In genomic region chr21:29299906-29300546, GRCh38 we compare ENCODE assay signal across 8 cellular contexts. TPM values are rescaled to one million over a fixed set of nuclear protein-coding genes. Genes with fewer than 3 reads are reported as not detected.
DNase-seq lines count a peak whose midpoint lies in the region; ATAC-seq and TF ChIP-seq lines count a peak whose summit lies in the region.

No MANE protein-coding gene starts in this region.

- peaks cover 7% of the 10 kb centered on the region for H3K36me3 Mint-ChIP-seq in MCF 10A (ENCODE audit: insufficient read depth, unreplicated experiment)
- no peaks in the 10 kb centered on the region for H3K36me3 Mint-ChIP-seq in immature natural killer cell

- peak overlapping the region; percentile 81 for H3K4me3 Mint-ChIP-seq in MCF 10A (ENCODE audit: unreplicated experiment)
- H3K4me3 Mint-ChIP-seq in immature natural killer cell, result peak overlapping the region; percentile 81 to 99 (median 88)

- H3K4me1 Mint-ChIP-seq in MCF 10A (ENCODE audit: insufficient read depth, unreplicated experiment), result peaks cover 38% of the 10 kb centered on the region
- H3K4me1 Mint-ChIP-seq in immature natural killer cell, result peaks cover 52 to 60% of the 10 kb centered on the region in 2 donors

- H3K27me3 Mint-ChIP-seq in MCF 10A (ENCODE audit: insufficient read depth, unreplicated experiment), result no peaks in the 10 kb centered on the region
- peaks cover 4 to 17% (median 5%) of the 10 kb centered on the region in 3 donors for H3K27me3 Mint-ChIP-seq in immature natural killer cell (ENCODE audit: low read depth in 3 of 3)

- BruUV-seq in MCF 10A (replicated peaks; lab: Mats Ljungman, UMichigan), result no TSS peak

- DNase-seq in activated gamma-delta T cell treated with Interleukin-2 at 50 U/mL for 16 hours, result peak; percentile 28
- no peak for DNase-seq in activated gamma-delta T cell (lab: John Stamatoyannopoulos, UW)
- peak; percentile 48 for DNase-seq in NCI-H1694 (lab: John Stamatoyannopoulos, UW)
- peak; percentile 39 for DNase-seq in T-helper 22 cell (ENCODE audit: low read depth)
- peak; percentile 91 for DNase-seq in MCF 10A (ENCODE audit: unreplicated experiment)
- DNase-seq in immature natural killer cell, result peak; percentile 34 to 51 (median 38)
- DNase-seq in smooth muscle cell of the brain vasculature (ENCODE audit: low read depth, low spot score), result peak; percentile 78

- intact Hi-C loops in MCF 10A (cut with micrococcal nuclease), result loop anchor here (1.0 to 10.0 kb wide), 4 partner anchors 41 to 209 kb away; no protein-coding TSS in a partner anchor

- CTCF ChIA-PET in MCF 10A (lab: Yijun Ruan, JAX), result interaction anchor here (0.5 to 7.1 kb wide), 34 partner anchors 10 to 1773 kb away, joined by 3 to 93 read pairs (median 4); no protein-coding TSS in a partner anchor

- no peak for TF ChIP-seq CTCF in MCF 10A (IDR thresholded peaks at IDR 0.05; ENCODE audit: unreplicated experiment)

- POLR2A ChIA-PET in MCF 10A (lab: Yijun Ruan, JAX), result interaction anchor here (0.8 to 10.8 kb wide), 38 partner anchors 10 to 276 kb away, joined by 3 to 256 read pairs (median 9); partner anchors contain the start of genes CCT8 and USP16

- H3K27ac Mint-ChIP-seq in MCF 10A (ENCODE audit: low read depth, unreplicated experiment), result peak overlapping the region; percentile 61
- peak overlapping the region; percentile 88 to 94 (median 92) for H3K27ac Mint-ChIP-seq in immature natural killer cell

- peak; percentile 54 for ATAC-seq in HG02938 (IDR thresholded peaks at IDR 0.05; ENCODE audit: unreplicated experiment)

- H3K9me3 Mint-ChIP-seq in MCF 10A (ENCODE audit: unreplicated experiment) (no peaks in the 10 kb centered on the region), immature natural killer cell (no peaks in the 10 kb centered on the region)

RNA-seq across cellular contexts. Expression of gene BACH1, which starts 1.3 kb away (rescaled TPM):
- total RNA-seq in MCF 10A (2022), result 69.3 and 76.6 TPM in 2 replicates
- polyA plus RNA-seq in immature natural killer cell, result 10 to 100 TPM; 10.1 to 30.2 (median 17.4) TPM
